Comparison of ENCODE assay signal across 1 cellular context in genomic region chr11:57763568-57763967, GRCh38.
TF ChIP-seq lines count a peak whose summit lies in the region.

No MANE protein-coding gene starts in this region.

TF ChIP-seq in HCT116, 20 proteins besides CTCF, POLR2A, EP300 and RAD21 (continued from another document):
- TF ChIP-seq REST (IDR thresholded peaks at IDR 0.05; ENCODE audit: low read depth) (no peak), EZH2phosphoT487 (IDR thresholded peaks at IDR 0.05; ENCODE audit: borderline replicate concordance) (no peak), SP1 (IDR thresholded peaks at IDR 0.05; ENCODE audit: low read depth) (no peak), ZBTB33 (IDR thresholded peaks at IDR 0.05; ENCODE audit: extremely low read depth, insufficient replicate concordance, low read length) (no peak), FOSL1 (IDR thresholded peaks at IDR 0.05; ENCODE audit: low read depth) (no peak), CEBPB (IDR thresholded peaks at IDR 0.05; ENCODE audit: low read depth) (no peak), JUND (IDR thresholded peaks at IDR 0.05) (no peak), SRF (IDR thresholded peaks at IDR 0.05; ENCODE audit: low read depth) (no peak)
TF ChIP-seq in HCT116: peak in this region for 0.
